ENCODE assay signal across 30 cellular contexts in genomic region chr1:40997096-40997495, GRCh38. TPM values are rescaled to one million over a fixed set of nuclear protein-coding genes. Genes with fewer than 3 reads are reported as not detected.
"Had no signal": no experiment of that assay in that cellular context is flagged by ENCODE, and none has a peak within 500 bp of the region (broad histone marks: within the 10 kb centered on the region; RNA-seq: fewer than 3 reads in every experiment).

No MANE protein-coding gene starts in this region.

- H3K9me3 ChIP-seq: ascending aorta had no signal

- H2AFZ ChIP-seq: PC-9 had no signal

- H3K4me1 ChIP-seq: ascending aorta had no signal

- H3K4me2 ChIP-seq: PC-9 had no signal

- H3K4me3 ChIP-seq: ascending aorta, cardiac muscle cell, PC-9 had no signal

- DNase-seq: activated CD4-positive, alpha-beta T cell treated with anti-CD3 and anti-CD28 coated beads, Interleukin-2, amount 10 ng/mL, durations not matched to agents 24 days and 14 days; activated CD4-positive, alpha-beta T cell treated with anti-CD3 and anti-CD28 coated beads, Interleukin-2, amount 50 U/mL, for 4 hours; activated CD8-positive, alpha-beta T cell treated with anti-CD3 and anti-CD28 coated beads for 36 hours; activated effector memory CD4-positive, alpha-beta T cell treated with anti-CD3 and anti-CD28 coated beads, Interleukin-2, amount 50 U/mL, for 16 hours; activated naive CD4-positive, alpha-beta T cell; activated naive CD4-positive, alpha-beta T cell treated with anti-CD3 and anti-CD28 coated beads, Interleukin-2, amount 50 U/mL, for 16 hours; activated naive CD8-positive, alpha-beta T cell treated with anti-CD3 and anti-CD28 coated beads for 36 hours; activated T-cell treated with anti-CD3 and anti-CD28 coated beads, Interleukin-2, amount 50 U/mL, for 1 hour; activated T-cell treated with anti-CD3 and anti-CD28 coated beads, Interleukin-2, amount 50 U/mL, for 72 hours; amygdala; Karpas-422; KBM-7; NCI-H1092 treated with DMSO at 0.1 percent for 48 hours; NCI-H1417; NCI-H187 treated with DMSO at 0.1 percent for 48 hours; NCI-H2081; NCI-H2171 treated with DMSO at 0.1 percent for 48 hours; NCI-H2227 treated with DMSO at 0.1 percent for 48 hours; NCI-H446; NCI-H510A treated with DMSO at 0.1 percent for 48 hours; NCI-H526 treated with DMSO at 0.1 percent for 48 hours; NCI-H774; PC-9; SIG-M5; SW 1271; T-helper 1 cell; T-helper 2 cell; T-helper 9 cell had no signal

- H3K27me3 ChIP-seq: ascending aorta, cardiac muscle cell had no signal

- H3K27ac ChIP-seq: ascending aorta, cardiac muscle cell, PC-9 had no signal

RNA-seq across cellular contexts. Expression of gene SLFNL1, which starts 24.4 kb away (rescaled TPM):
- total RNA-seq: ascending aorta had no signal
